9 cellular contexts compared by ENCODE assay signal in the genomic region with DNA sequence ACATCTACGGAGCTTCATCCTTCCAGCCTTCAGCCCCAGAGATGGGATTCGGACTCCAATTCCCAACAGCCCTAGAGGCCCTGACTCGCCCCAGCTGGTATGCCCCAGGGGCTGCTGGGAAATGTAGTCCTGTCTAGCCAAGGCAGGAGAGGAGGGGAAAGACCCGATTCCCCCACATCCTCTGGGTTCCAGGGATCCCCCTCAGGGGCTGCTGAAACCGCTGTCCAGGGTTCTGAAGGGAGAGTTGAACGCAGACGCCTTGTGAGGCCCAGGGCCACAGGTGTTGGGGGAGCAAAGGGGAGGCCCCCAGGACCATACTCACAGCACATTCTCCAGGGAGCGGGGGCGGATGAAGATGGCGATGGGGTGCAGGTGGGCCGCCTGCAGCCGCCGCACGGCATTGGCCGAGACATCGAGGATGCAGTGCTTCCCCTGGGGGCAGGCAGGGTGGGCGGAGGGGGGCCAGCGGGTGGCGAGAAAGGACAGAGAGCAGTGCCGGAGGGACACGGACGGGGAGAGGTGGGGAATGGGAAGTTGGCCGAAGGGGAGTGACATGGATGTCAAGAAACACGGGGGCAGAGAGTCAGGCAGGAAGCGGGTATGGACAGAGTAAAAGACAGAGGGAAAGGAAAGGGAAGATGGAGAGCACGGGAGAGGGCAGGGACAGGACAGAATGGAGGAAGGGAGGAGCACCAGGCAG. TPM values are rescaled to one million over a fixed set of nuclear protein-coding genes. Genes with fewer than 3 reads are reported as not detected.
DNase-seq lines count a peak whose midpoint lies in the region; ATAC-seq and TF ChIP-seq lines count a peak whose summit lies in the region.
"Had no signal": no experiment of that assay in that cellular context is flagged by ENCODE, and none has a peak within 500 bp of the region (broad histone marks: within the 10 kb centered on the region; RNA-seq: fewer than 3 reads in every experiment).

No MANE protein-coding gene starts in this region.

- no peak overlapping the region for H3K9ac ChIP-seq in neural progenitor cell

- no peak overlapping the region for H3K27ac ChIP-seq in neural progenitor cell
- no peak overlapping the region for H3K27ac ChIP-seq in ascending aorta

- H3K27ac Mint-ChIP-seq in neural progenitor cell = peak overlapping the region; percentile 78
- H3K27ac Mint-ChIP-seq: activated naive CD4-positive, alpha-beta T cell treated with anti-CD3 and anti-CD28 coated beads, Interleukin-2, amount 50 U/mL, for 24 hours had no signal

- ATAC-seq in GM18502 (IDR thresholded peaks at IDR 0.05; ENCODE audit: poor library complexity, unreplicated experiment) = no peak
- ATAC-seq in HG03097 (IDR thresholded peaks at IDR 0.05; ENCODE audit: low FRiP score, unreplicated experiment) = no peak

- H3K27me3 Mint-ChIP-seq in neural progenitor cell (ENCODE audit: insufficient read depth, low read depth) = peaks cover 7% of the 10 kb centered on the region
- H3K27me3 Mint-ChIP-seq: activated naive CD4-positive, alpha-beta T cell treated with anti-CD3 and anti-CD28 coated beads, Interleukin-2, amount 50 U/mL, for 24 hours had no signal

- H3K4me1 ChIP-seq in neural progenitor cell = no peaks in the 10 kb centered on the region
- no peaks in the 10 kb centered on the region for H3K4me1 ChIP-seq in ascending aorta

- peaks cover 14% of the 10 kb centered on the region for H4K20me1 ChIP-seq in neural progenitor cell (ENCODE audit: low read depth)

- H3F3A ChIP-seq in neural progenitor cell (ENCODE audit: low read depth) = peaks cover 3% of the 10 kb centered on the region

- H3K36me3 ChIP-seq in neural progenitor cell (no peaks in the 10 kb centered on the region), ascending aorta (peaks cover 40 to 50% of the 10 kb centered on the region in 2 donors)

- no peaks in the 10 kb centered on the region for H3K9me3 Mint-ChIP-seq in neural progenitor cell
- H3K9me3 Mint-ChIP-seq: activated naive CD4-positive, alpha-beta T cell treated with anti-CD3 and anti-CD28 coated beads, Interleukin-2, amount 50 U/mL, for 24 hours had no signal

- no peaks in the 10 kb centered on the region for H3K79me2 ChIP-seq in neural progenitor cell (ENCODE audit: low read depth)

- H2AFZ ChIP-seq in neural progenitor cell (replicated peaks) = no peak overlapping the region

- peaks cover 14% of the 10 kb centered on the region for H3K4me1 Mint-ChIP-seq in neural progenitor cell
- H3K4me1 Mint-ChIP-seq: activated naive CD4-positive, alpha-beta T cell treated with anti-CD3 and anti-CD28 coated beads, Interleukin-2, amount 50 U/mL, for 24 hours had no signal

- H3K9me3 ChIP-seq in neural progenitor cell (ENCODE audit: low read depth) = no peaks in the 10 kb centered on the region
- H3K9me3 ChIP-seq in ascending aorta = no peaks in the 10 kb centered on the region

- DNase-seq in NCI-H1417 (lab: John Stamatoyannopoulos, UW) (peak in 2 of 3 experiments; percentile 10 to 18), NCI-H1417 treated with DMSO at 0.1 percent for 48 hours (lab: John Stamatoyannopoulos, UW) (no peak), NCI-H1930 (lab: John Stamatoyannopoulos, UW) (peak; percentile 22 to 26), choroid plexus epithelial cell (ENCODE audit: low read depth) (peak; percentile 46), neural progenitor cell (ENCODE audit: low spot score) (peak; percentile 86), ascending aorta (ENCODE audit: low spot score in 2 of 2) (no peak)

- intact Hi-C loops in ascending aorta (cut with DNase I) = no loop called here

- H3K4me2 ChIP-seq in neural progenitor cell = no peak overlapping the region

- H3K27me3 ChIP-seq in neural progenitor cell = no peaks in the 10 kb centered on the region
- H3K27me3 ChIP-seq in ascending aorta = no peaks in the 10 kb centered on the region

- no peak for TF ChIP-seq CTCF in choroid plexus epithelial cell (conservative IDR thresholded peaks at IDR 0.05; ENCODE audit: low read depth, low read length)
- no peak for TF ChIP-seq CTCF in neural progenitor cell (IDR thresholded peaks at IDR 0.05)
- TF ChIP-seq CTCF in ascending aorta (IDR thresholded peaks at IDR 0.05) = no peak

- H3K36me3 Mint-ChIP-seq in neural progenitor cell = peaks cover 35% of the 10 kb centered on the region
- H3K36me3 Mint-ChIP-seq: activated naive CD4-positive, alpha-beta T cell treated with anti-CD3 and anti-CD28 coated beads, Interleukin-2, amount 50 U/mL, for 24 hours had no signal

- H3K4me3 ChIP-seq in choroid plexus epithelial cell (ENCODE audit: low read depth, low read length) = no peak overlapping the region
- no peak overlapping the region for H3K4me3 ChIP-seq in neural progenitor cell
- no peak overlapping the region for H3K4me3 ChIP-seq in ascending aorta

- no peak overlapping the region for H3K4me3 Mint-ChIP-seq in neural progenitor cell
- H3K4me3 Mint-ChIP-seq: activated naive CD4-positive, alpha-beta T cell treated with anti-CD3 and anti-CD28 coated beads, Interleukin-2, amount 50 U/mL, for 24 hours had no signal

RNA-seq across cellular contexts. Expression of a gene that starts 12.6 kb away (rescaled TPM):
- total RNA-seq in neural progenitor cell (ENCODE audit: low replicate concordance) = 3.1 and 4.4 TPM in 2 replicates
- 3.9 TPM for total RNA-seq in ascending aorta

RNA-seq across cellular contexts. Expression of a gene that starts 27.9 kb away (rescaled TPM):
- total RNA-seq in neural progenitor cell (ENCODE audit: low replicate concordance) = 23.5 and 50.5 TPM in 2 replicates
- total RNA-seq in ascending aorta = 34.9 TPM

RNA-seq across cellular contexts. Expression of a gene that starts 28.0 kb away (rescaled TPM):
- total RNA-seq in neural progenitor cell (ENCODE audit: low replicate concordance) = 86.7 and 194 TPM in 2 replicates
- 1,048 TPM for total RNA-seq in ascending aorta

RNA-seq across cellular contexts. Expression of a gene that starts 42.6 kb away (rescaled TPM):
- total RNA-seq in neural progenitor cell (ENCODE audit: low replicate concordance) (43.9 and 113 TPM in 2 replicates), ascending aorta (17.2 TPM)

RNA-seq across cellular contexts. Expression of a gene that starts 47.5 kb away (rescaled TPM):
- total RNA-seq in neural progenitor cell (ENCODE audit: low replicate concordance) = 31.6 and 59.1 TPM in 2 replicates
- 13.3 TPM for total RNA-seq in ascending aorta

Comparison
In these comparisons a context has a peak if more than half of its experiments do, and no peak if none do; other contexts are left out.
1. DNase-seq: peak in NCI-H1417 (2 of 3), NCI-H1930 (2 of 2), choroid plexus epithelial cell (single experiment) and neural progenitor cell (single experiment); none in NCI-H1417 treated with DMSO at 0.1 percent for 48 hours (single experiment) and ascending aorta (0 of 2).